In the genomic region with DNA sequence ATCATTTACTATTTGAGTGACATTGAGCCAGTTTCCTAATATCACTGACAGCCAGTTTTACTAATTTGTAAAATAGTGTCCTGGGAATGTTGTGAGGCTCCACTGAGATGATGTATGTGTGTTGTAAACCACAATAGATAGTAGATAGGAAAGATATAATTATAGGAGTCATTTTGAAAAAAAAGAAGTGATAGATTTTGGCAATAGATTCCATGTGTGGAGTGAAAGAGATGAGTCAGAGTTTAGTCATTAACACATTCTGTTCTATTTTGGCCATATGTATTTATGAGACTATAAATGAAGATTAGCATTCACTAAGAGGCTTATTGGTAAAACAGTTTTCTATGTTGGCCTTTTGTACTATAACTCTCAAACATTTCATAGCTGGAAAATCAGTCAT, we compare ENCODE assay signal across 22 cellular contexts.
A peak's percentile ranks its signal among the peaks of the same experiment; 100 is the strongest.
DNase-seq lines count a peak whose midpoint lies in the region; ATAC-seq, FAIRE-seq and TF ChIP-seq lines count a peak whose summit lies in the region.
"Had no signal": no experiment of that assay in that cellular context is flagged by ENCODE, and none has a peak within 500 bp of the region (broad histone marks: within the 10 kb centered on the region; RNA-seq: fewer than 3 reads in every experiment).

No MANE protein-coding gene starts in this region.

- no peaks in the 10 kb centered on the region for H4K20me1 ChIP-seq in IMR-90 (ENCODE audit: insufficient read depth, low read length)

- H3K18ac ChIP-seq in IMR-90 (ENCODE audit: low read depth, low read length) (no peak overlapping the region), mesenchymal stem cell (ENCODE audit: low read depth in 1 of 2, low read length in 2 of 2) (no peak overlapping the region)

- no peak overlapping the region for H2BK12ac ChIP-seq in mesenchymal stem cell (ENCODE audit: low read length in 2 of 2)

- FAIRE-seq in D721Med (lab: Jason Lieb, UNC) (peak; percentile 53), small intestine (lab: Jason Lieb, UNC) (no peak)
- FAIRE-seq: GM12878 had no signal

- H3K9me3 ChIP-seq in IMR-90 (ENCODE audit: control insufficient read depth, insufficient read depth, low read length) (peaks cover 4% of the 10 kb centered on the region; the same call in 1 of the 2 replicates), mesenchymal stem cell (ENCODE audit: control insufficient read depth, low read length) (no peaks in the 10 kb centered on the region), small intestine (ENCODE audit: control insufficient read depth, low read depth) (no peaks in the 10 kb centered on the region), Peyer's patch (no peaks in the 10 kb centered on the region)
- H3K9me3 ChIP-seq: heart left ventricle, MG63, mucosa of descending colon, upper lobe of right lung had no signal

- TF ChIP-seq POLR2A in IMR-90 (IDR thresholded peaks at IDR 0.05; ENCODE audit: low read depth, low read length) (no peak), Peyer's patch (IDR thresholded peaks at IDR 0.05) (no peak)

- H3K9me3 Mint-ChIP-seq in activated naive CD4-positive, alpha-beta T cell treated with anti-CD3 and anti-CD28 coated beads, Interleukin-2, amount 50 U/mL, for 72 hours = peaks cover 6 to 18% of the 10 kb centered on the region in 2 donors

- dilution Hi-C loops in IMR-90 (cut with HindIII; ENCODE audit: low sequenced_read_pairs, unreplicated experiment) = no loop called here

- H4K91ac ChIP-seq in IMR-90 (ENCODE audit: insufficient read depth, low read depth, low read length) (no peak overlapping the region), mesenchymal stem cell (ENCODE audit: low read length) (no peak overlapping the region)

- H3K27me3 ChIP-seq in IMR-90 (ENCODE audit: control insufficient read depth, insufficient read depth, low read length) = no peaks in the 10 kb centered on the region
- H3K27me3 ChIP-seq in mesenchymal stem cell (ENCODE audit: control insufficient read depth in 1 of 2, insufficient read depth in 1 of 2, low read length in 2 of 2) = no peaks in the 10 kb centered on the region
- no peaks in the 10 kb centered on the region for H3K27me3 ChIP-seq in small intestine (ENCODE audit: control insufficient read depth in 2 of 2, insufficient read depth in 2 of 2, low read length in 2 of 2)
- no peaks in the 10 kb centered on the region for H3K27me3 ChIP-seq in Peyer's patch
- H3K27me3 ChIP-seq: heart left ventricle, MG63, upper lobe of right lung had no signal

- no peak overlapping the region for H2BK120ac ChIP-seq in IMR-90 (ENCODE audit: low read depth, low read length)
- H2BK120ac ChIP-seq in mesenchymal stem cell (ENCODE audit: low read depth, low read length) = no peak overlapping the region

- no peak overlapping the region for H2AK5ac ChIP-seq in IMR-90 (ENCODE audit: low read depth, low read length)
- H2AK5ac ChIP-seq in mesenchymal stem cell (ENCODE audit: low read length, severe bottlenecking) = no peak overlapping the region

- H3K4me3 ChIP-seq in IMR-90 (ENCODE audit: insufficient read depth, low read depth, low read length) (no peak overlapping the region), mesenchymal stem cell (ENCODE audit: insufficient read depth in 1 of 2, low read depth in 1 of 2, low read length in 2 of 2) (no peak overlapping the region), small intestine (ENCODE audit: low read depth in 1 of 2, low read length in 2 of 2) (no peak overlapping the region), Peyer's patch (no peak overlapping the region)
- H3K4me3 ChIP-seq: GM12878, heart left ventricle, MG63, mucosa of descending colon, skin epidermis, upper lobe of right lung had no signal

- H2BK20ac ChIP-seq in IMR-90 (ENCODE audit: low read depth, low read length) = no peak overlapping the region

- H3K9ac ChIP-seq in IMR-90 (ENCODE audit: low read depth, low read length) (no peak overlapping the region), mesenchymal stem cell (ENCODE audit: low read length) (no peak overlapping the region)

- H3K9me1 ChIP-seq in IMR-90 (ENCODE audit: insufficient read depth, low read length) = no peaks in the 10 kb centered on the region

- H3K36me3 ChIP-seq in IMR-90 (ENCODE audit: control insufficient read depth, insufficient read depth, low read length) (no peaks in the 10 kb centered on the region), mesenchymal stem cell (ENCODE audit: control insufficient read depth in 1 of 2, insufficient read depth in 2 of 2, low read depth in 1 of 2, low read length in 2 of 2) (no peaks in the 10 kb centered on the region), small intestine (ENCODE audit: control insufficient read depth in 2 of 2, insufficient read depth in 2 of 2, low read length in 2 of 2) (no peaks in the 10 kb centered on the region), Peyer's patch (no peaks in the 10 kb centered on the region)
- H3K36me3 ChIP-seq: heart left ventricle, MG63, upper lobe of right lung had no signal

- no peak overlapping the region for H3K4ac ChIP-seq in IMR-90 (ENCODE audit: low read depth, low read length)
- no peak overlapping the region for H3K4ac ChIP-seq in mesenchymal stem cell (ENCODE audit: low read depth in 1 of 2, low read length in 2 of 2)

- H2BK15ac ChIP-seq in IMR-90 (ENCODE audit: low read depth, low read length) (no peak overlapping the region), mesenchymal stem cell (ENCODE audit: low read depth, poor library complexity, severe bottlenecking) (no peak overlapping the region)

- H4K5ac ChIP-seq in IMR-90 (ENCODE audit: low read depth, low read length) = no peak overlapping the region

- H3K14ac ChIP-seq in IMR-90 (replicated peaks; ENCODE audit: low read depth, low read length) (no peak overlapping the region), mesenchymal stem cell (ENCODE audit: low read length in 2 of 2) (no peak overlapping the region)

- CTCF ChIA-PET in IMR-90 (lab: Yijun Ruan, JAX) = no interaction called here

- TF ChIP-seq RAD21 in IMR-90 (IDR thresholded peaks at IDR 0.05; ENCODE audit: low read length) = no peak

- H4K8ac ChIP-seq in IMR-90 (ENCODE audit: low read depth in 2 of 2, low read length in 2 of 2) (no peak overlapping the region), mesenchymal stem cell (ENCODE audit: low read length) (no peak overlapping the region)

- no peak overlapping the region for H3K56ac ChIP-seq in IMR-90 (ENCODE audit: extremely low read depth, insufficient read depth, low read length)

- H2AFZ ChIP-seq in IMR-90 (replicated peaks; ENCODE audit: low read length, poor library complexity) (no peak overlapping the region), mesenchymal stem cell (ENCODE audit: low read depth, low read length) (no peak overlapping the region)

- no peak for TF ChIP-seq CTCF in D721Med (IDR thresholded peaks at IDR 0.05; ENCODE audit: insufficient read depth, missing control alignments)
- TF ChIP-seq CTCF in IMR-90 (conservative IDR thresholded peaks at IDR 0.05; ENCODE audit: low read depth, low read length) = no peak
- TF ChIP-seq CTCF in Peyer's patch (IDR thresholded peaks at IDR 0.05) = no peak

- no peaks in the 10 kb centered on the region for H3K36me3 Mint-ChIP-seq in activated naive CD4-positive, alpha-beta T cell treated with anti-CD3 and anti-CD28 coated beads, Interleukin-2, amount 50 U/mL, for 72 hours
- H3K36me3 Mint-ChIP-seq: activated naive CD8-positive, alpha-beta T cell; stimulated activated naive B cell treated with anti-CD40 and anti-IgM and Interleukin-4, amounts not matched to agents 10 μg/mL and 1 μg/mL and 100 μg/mL, for 72 hours had no signal

- no TSS peak for BruUV-seq in IMR-90 (replicated peaks; lab: Mats Ljungman, UMichigan)

- no peak overlapping the region for H3K27ac Mint-ChIP-seq in activated naive CD4-positive, alpha-beta T cell treated with anti-CD3 and anti-CD28 coated beads, Interleukin-2, amount 50 U/mL, for 72 hours
- H3K27ac Mint-ChIP-seq: activated CD4-positive, alpha-beta T cell treated with anti-CD3 and anti-CD28 coated beads for 36 hours; activated naive CD8-positive, alpha-beta T cell; stimulated activated naive B cell treated with anti-CD40 and anti-IgM and Interleukin-4, amounts not matched to agents 10 μg/mL and 1 μg/mL and 100 μg/mL, for 72 hours had no signal

- no peak overlapping the region for H3K4me2 ChIP-seq in IMR-90 (ENCODE audit: low read depth, low read length)
- H3K4me2 ChIP-seq in mesenchymal stem cell (ENCODE audit: low read length, poor library complexity, severe bottlenecking) = no peak overlapping the region

- H3K79me1 ChIP-seq in IMR-90 (ENCODE audit: low read depth in 1 of 2, low read length in 2 of 2) (no peaks in the 10 kb centered on the region), mesenchymal stem cell (replicated peaks; ENCODE audit: low read length, poor library complexity, severe bottlenecking) (no peaks in the 10 kb centered on the region)

- H2BK5ac ChIP-seq in IMR-90 (ENCODE audit: low read depth, low read length, poor library complexity, severe bottlenecking) = no peak overlapping the region
- no peak overlapping the region for H2BK5ac ChIP-seq in mesenchymal stem cell (ENCODE audit: low read depth, low read length, poor library complexity, severe bottlenecking)

- intact Hi-C loops in IMR-90 (cut with micrococcal nuclease) = no loop called here

- ATAC-seq in IMR-90 (ENCODE audit: low read depth) (no peak), GM18502 (IDR thresholded peaks at IDR 0.05; ENCODE audit: poor library complexity, unreplicated experiment) (no peak)
- no peak for ATAC-seq in activated naive CD4-positive, alpha-beta T cell treated with anti-CD3 and anti-CD28 coated beads, Interleukin-2, amount 50 U/mL, for 72 hours
- ATAC-seq: activated CD4-positive, alpha-beta T cell treated with anti-CD3 and anti-CD28 coated beads for 36 hours; GM12878; heart left ventricle; mucosa of descending colon; upper lobe of right lung had no signal

- H3K4me1 ChIP-seq in IMR-90 (ENCODE audit: control insufficient read depth, insufficient read depth, low read length) (no peaks in the 10 kb centered on the region), mesenchymal stem cell (ENCODE audit: control insufficient read depth, insufficient read depth, low read depth, low read length) (no peaks in the 10 kb centered on the region), small intestine (ENCODE audit: control insufficient read depth in 2 of 2, insufficient read depth in 1 of 2, low read depth in 1 of 2, low read length in 1 of 2) (no peaks in the 10 kb centered on the region), Peyer's patch (no peaks in the 10 kb centered on the region)
- H3K4me1 ChIP-seq: upper lobe of right lung had no signal

- POLR2A ChIA-PET in IMR-90 (lab: Charles Lee; ENCODE audit: unreplicated experiment) = no interaction called here

- H3K23ac ChIP-seq in IMR-90 (ENCODE audit: low read depth, low read length) (no peak overlapping the region), mesenchymal stem cell (ENCODE audit: low read length in 2 of 2) (no peak overlapping the region)

- H3K27ac ChIP-seq in IMR-90 (ENCODE audit: insufficient read depth, low read length) (no peak overlapping the region), mesenchymal stem cell (ENCODE audit: low read length, poor library complexity, severe bottlenecking) (no peak overlapping the region), small intestine (ENCODE audit: low read depth in 1 of 2, low read length in 1 of 2) (no peak overlapping the region), Peyer's patch (no peak overlapping the region)
- H3K27ac ChIP-seq: C4-2B, heart left ventricle, HL-60, skin epidermis, upper lobe of right lung had no signal

- no peak for DNase-seq in D721Med (ENCODE audit: insufficient read length, low spot score)
- peak; percentile 32 for DNase-seq in IMR-90
- DNase-seq in astrocyte of the hippocampus (ENCODE audit: low read depth, low spot score) = peak; percentile 4
- peak; percentile 50 for DNase-seq in mesenchymal stem cell
- DNase-seq in small intestine = no peak
- DNase-seq in activated naive CD4-positive, alpha-beta T cell treated with anti-CD3 and anti-CD28 coated beads, Interleukin-2, amount 50 U/mL, for 72 hours (ENCODE audit: low spot score in 2 of 2) = no peak
- no peak for DNase-seq in Peyer's patch
- DNase-seq: activated CD4-positive, alpha-beta T cell treated with anti-CD3 and anti-CD28 coated beads for 36 hours; DND-41; heart left ventricle; MG63; mucosa of descending colon; NCI-H2081; nucleus accumbens; stimulated activated naive B cell treated with anti-CD40 and anti-IgM and Interleukin-4, amounts not matched to agents 10 μg/mL and 1 μg/mL and 100 μg/mL, for 72 hours; upper lobe of right lung had no signal

- no peak overlapping the region for H2AK9ac ChIP-seq in IMR-90 (replicated peaks; ENCODE audit: low read depth, low read length, poor library complexity)

- in situ Hi-C loops in IMR-90 (cut with MboI; ENCODE audit: low sequenced_read_pairs) = no loop called here

Comparison
In these comparisons a context has a peak if more than half of its experiments do, and no peak if none do; other contexts are left out.
1. DNase-seq: peak in IMR-90 (single experiment), astrocyte of the hippocampus (single experiment) and mesenchymal stem cell (single experiment); none in D721Med (single experiment), small intestine (single experiment), activated naive CD4-positive, alpha-beta T cell treated with anti-CD3 and anti-CD28 coated beads, Interleukin-2, amount 50 U/mL, for 72 hours (0 of 2) and Peyer's patch (0 of 3).